ENCODE assay signal across 17 cellular contexts in genomic region chr9:135520916-135521607, GRCh38. TPM values are rescaled to one million over a fixed set of nuclear protein-coding genes. Genes with fewer than 3 reads are reported as not detected.
"Had no signal": no experiment of that assay in that cellular context is flagged by ENCODE, and none has a peak within 500 bp of the region (broad histone marks: within the 10 kb centered on the region; RNA-seq: fewer than 3 reads in every experiment).

Gene LCN1 (plus strand): TSS chr9:135521440. CDS start chr9:135521498, 58 bp downstream.

- H3K9me3 Mint-ChIP-seq: activated CD8-positive, alpha-beta T cell treated with anti-CD3 and anti-CD28 coated beads for 36 hours; activated naive CD4-positive, alpha-beta T cell treated with anti-CD3 and anti-CD28 coated beads, Interleukin-2, amount 50 U/mL, for 24 hours; activated T-helper 17 cell treated with anti-CD3 and anti-CD28 coated beads, Interleukin-2, amount 50 U/mL, for 72 hours; memory B cell; naive thymus-derived CD8-positive, alpha-beta T cell; T-cell had no signal

- ATAC-seq: activated CD4-positive, alpha-beta T cell treated with anti-CD3 and anti-CD28 coated beads for 36 hours; activated CD8-positive, alpha-beta T cell treated with anti-CD3 and anti-CD28 coated beads for 36 hours; activated T-helper 17 cell treated with anti-CD3 and anti-CD28 coated beads, Interleukin-2, amount 50 U/mL, for 72 hours; esophagus mucosa; naive thymus-derived CD8-positive, alpha-beta T cell; right cardiac atrium; T-cell had no signal

- H3K36me3 ChIP-seq: adrenal gland, left ventricle myocardium inferior, tibial artery had no signal

- H3K4me1 Mint-ChIP-seq: activated CD4-positive, alpha-beta T cell treated with anti-CD3 and anti-CD28 coated beads for 36 hours; activated naive CD4-positive, alpha-beta T cell treated with anti-CD3 and anti-CD28 coated beads, Interleukin-2, amount 50 U/mL, for 24 hours; activated T-helper 17 cell treated with anti-CD3 and anti-CD28 coated beads, Interleukin-2, amount 50 U/mL, for 72 hours; memory B cell; naive thymus-derived CD8-positive, alpha-beta T cell had no signal

- H3K4me3 Mint-ChIP-seq: activated CD4-positive, alpha-beta T cell treated with anti-CD3 and anti-CD28 coated beads for 36 hours; activated CD8-positive, alpha-beta T cell treated with anti-CD3 and anti-CD28 coated beads for 36 hours; activated naive CD4-positive, alpha-beta T cell treated with anti-CD3 and anti-CD28 coated beads, Interleukin-2, amount 50 U/mL, for 24 hours; activated T-helper 17 cell treated with anti-CD3 and anti-CD28 coated beads, Interleukin-2, amount 50 U/mL, for 72 hours; memory B cell; naive thymus-derived CD8-positive, alpha-beta T cell; T-cell had no signal

- H3K4me1 ChIP-seq: adrenal gland, left ventricle myocardium inferior, tibial artery had no signal

- H3K4me3 ChIP-seq: adrenal gland, hepatocyte, left ventricle myocardium inferior, tibial artery had no signal

- H3K27me3 ChIP-seq: adrenal gland, hepatocyte had no signal

- DNase-seq: activated CD4-positive, alpha-beta T cell treated with anti-CD3 and anti-CD28 coated beads for 36 hours; activated CD8-positive, alpha-beta T cell treated with anti-CD3 and anti-CD28 coated beads for 36 hours; left ventricle myocardium inferior; right cardiac atrium; small intestine; T-helper 9 cell had no signal

- H3K27ac Mint-ChIP-seq: activated CD4-positive, alpha-beta T cell treated with anti-CD3 and anti-CD28 coated beads for 36 hours; activated CD8-positive, alpha-beta T cell treated with anti-CD3 and anti-CD28 coated beads for 36 hours; activated naive CD4-positive, alpha-beta T cell treated with anti-CD3 and anti-CD28 coated beads, Interleukin-2, amount 50 U/mL, for 24 hours; activated T-helper 17 cell treated with anti-CD3 and anti-CD28 coated beads, Interleukin-2, amount 50 U/mL, for 72 hours; memory B cell; naive thymus-derived CD8-positive, alpha-beta T cell; progenitor cell of endocrine pancreas; T-cell had no signal

- H3K36me3 Mint-ChIP-seq: activated naive CD4-positive, alpha-beta T cell treated with anti-CD3 and anti-CD28 coated beads, Interleukin-2, amount 50 U/mL, for 24 hours; memory B cell; naive thymus-derived CD8-positive, alpha-beta T cell; T-cell had no signal

- H3K9me3 ChIP-seq: adrenal gland, left ventricle myocardium inferior, tibial artery had no signal

- H3K27ac ChIP-seq: adrenal gland, hepatocyte, left ventricle myocardium inferior, tibial artery had no signal

RNA-seq across cellular contexts. Expression of gene LCN1, which starts in this region (rescaled TPM):
- total RNA-seq: activated CD4-positive, alpha-beta T cell treated with anti-CD3 and anti-CD28 coated beads for 36 hours; activated CD8-positive, alpha-beta T cell treated with anti-CD3 and anti-CD28 coated beads for 36 hours; activated T-helper 17 cell treated with anti-CD3 and anti-CD28 coated beads, Interleukin-2, amount 50 U/mL, for 72 hours; adrenal gland; esophagus mucosa; hepatocyte; left ventricle myocardium inferior; mucosa of gallbladder; naive thymus-derived CD8-positive, alpha-beta T cell; progenitor cell of endocrine pancreas; T-cell had no signal
